8 cellular contexts compared by ENCODE assay signal in the genomic region with DNA sequence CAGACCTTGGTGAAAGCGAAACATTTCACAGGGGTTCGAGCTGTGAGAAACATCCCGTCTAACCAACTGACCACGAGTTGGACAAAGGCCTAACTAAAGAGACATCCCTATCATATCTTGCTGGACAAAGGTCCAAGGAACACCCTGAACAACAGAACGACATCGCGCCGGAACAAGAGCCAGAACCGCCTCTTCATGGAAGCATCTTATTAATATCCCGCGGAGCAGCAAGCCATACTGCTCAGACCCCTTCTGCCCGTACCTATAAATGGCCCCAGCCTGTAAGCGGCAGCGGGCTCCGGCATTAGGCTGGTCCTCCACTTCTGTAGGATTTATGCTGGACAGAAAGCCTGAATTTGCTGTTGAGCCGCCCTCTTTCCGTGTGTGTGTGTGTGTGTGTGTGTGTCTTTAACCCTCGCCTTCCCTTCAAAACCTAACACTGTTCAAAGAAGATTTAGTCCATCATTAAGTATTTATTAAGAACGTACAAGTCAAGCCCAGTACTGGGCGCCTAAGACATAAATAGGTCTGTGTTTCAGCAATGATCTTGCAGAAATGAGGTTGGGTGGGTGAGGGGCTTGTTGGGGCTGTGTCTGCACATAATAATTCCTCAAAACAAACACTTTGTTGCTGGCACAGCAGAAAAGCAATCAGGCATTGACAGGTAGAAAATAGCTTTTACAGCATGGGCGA. TPM values are rescaled to one million over a fixed set of nuclear protein-coding genes. Genes with fewer than 3 reads are reported as not detected.
A peak's percentile ranks its signal among the peaks of the same experiment; 100 is the strongest.
DNase-seq lines count a peak whose midpoint lies in the region; ATAC-seq lines count a peak whose summit lies in the region.

No MANE protein-coding gene starts in this region.

- peak; percentile 20 for ATAC-seq in activated CD8-positive, alpha-beta memory T cell treated with anti-CD3 and anti-CD28 coated beads, Interleukin-2, amount 10 ng/mL, durations not matched to agents 7 days and 5 days
- ATAC-seq in right cardiac atrium (no peak), GM21619 (IDR thresholded peaks at IDR 0.05; ENCODE audit: unreplicated experiment) (no peak), GM21825 (IDR thresholded peaks at IDR 0.05; ENCODE audit: unreplicated experiment) (no peak), HG03196 (IDR thresholded peaks at IDR 0.05; ENCODE audit: unreplicated experiment) (no peak)

- no peak for DNase-seq in activated CD8-positive, alpha-beta memory T cell treated with anti-CD3 and anti-CD28 coated beads, Interleukin-2, amount 10 ng/mL, durations not matched to agents 7 days and 5 days
- DNase-seq in activated CD8-positive, alpha-beta memory T cell treated with anti-CD3 and anti-CD28 coated beads, Interleukin-2, amount 50 U/mL, for 48 hours: no peak
- DNase-seq in activated CD4-positive, alpha-beta memory T cell treated with anti-CD3 and anti-CD28 coated beads for 36 hours: no peak
- DNase-seq in right cardiac atrium (peak in 1 of 3 donors; percentile 32), superior temporal gyrus (ENCODE audit: extremely low spot score) (peak; percentile 54)

- H3K27me3 ChIP-seq in right cardiac atrium (ENCODE audit: control insufficient read depth, insufficient read depth): no peaks in the 10 kb centered on the region

- no peak overlapping the region for H3K27ac Mint-ChIP-seq in activated CD8-positive, alpha-beta memory T cell treated with anti-CD3 and anti-CD28 coated beads, Interleukin-2, amount 10 ng/mL, durations not matched to agents 7 days and 5 days
- H3K27ac Mint-ChIP-seq in activated CD4-positive, alpha-beta memory T cell treated with anti-CD3 and anti-CD28 coated beads for 36 hours: no peak overlapping the region

- H3K4me1 ChIP-seq in right cardiac atrium (ENCODE audit: control insufficient read depth, insufficient read depth, low read length): no peaks in the 10 kb centered on the region

- intact Hi-C loops in activated CD4-positive, alpha-beta memory T cell treated with anti-CD3 and anti-CD28 coated beads for 36 hours (cut with micrococcal nuclease): loop anchor here (10.0 kb wide), 1 partner anchor 364 kb away; no protein-coding TSS in a partner anchor
- intact Hi-C loops in right cardiac atrium (cut with DNase I): no loop called here

- no peaks in the 10 kb centered on the region for H3K9me3 ChIP-seq in right cardiac atrium (ENCODE audit: control insufficient read depth, low read length)

- H3K4me3 ChIP-seq in right cardiac atrium (ENCODE audit: low read length): peak overlapping the region; percentile 41

- peak overlapping the region; percentile 61 for H3K4me3 Mint-ChIP-seq in activated CD8-positive, alpha-beta memory T cell treated with anti-CD3 and anti-CD28 coated beads, Interleukin-2, amount 10 ng/mL, durations not matched to agents 7 days and 5 days
- H3K4me3 Mint-ChIP-seq in activated CD4-positive, alpha-beta memory T cell treated with anti-CD3 and anti-CD28 coated beads for 36 hours: peak overlapping the region; percentile 67

- H3K27ac ChIP-seq in right cardiac atrium (ENCODE audit: low read length): no peak overlapping the region

- H3K36me3 Mint-ChIP-seq in activated CD8-positive, alpha-beta memory T cell treated with anti-CD3 and anti-CD28 coated beads, Interleukin-2, amount 10 ng/mL, durations not matched to agents 7 days and 5 days: no peaks in the 10 kb centered on the region
- no peaks in the 10 kb centered on the region for H3K36me3 Mint-ChIP-seq in activated CD4-positive, alpha-beta memory T cell treated with anti-CD3 and anti-CD28 coated beads for 36 hours

- CTCF ChIA-PET in activated CD8-positive, alpha-beta memory T cell treated with anti-CD3 and anti-CD28 coated beads, Interleukin-2, amount 10 ng/mL, durations not matched to agents 7 days and 5 days (lab: Charles Lee): no interaction called here
- CTCF ChIA-PET in activated CD4-positive, alpha-beta memory T cell treated with anti-CD3 and anti-CD28 coated beads for 36 hours (lab: Charles Lee): interaction anchor here (0.6 kb wide), 1 partner anchor 119 kb away, joined by 3 read pairs; no protein-coding TSS in a partner anchor

- H3K9me3 Mint-ChIP-seq in activated CD8-positive, alpha-beta memory T cell treated with anti-CD3 and anti-CD28 coated beads, Interleukin-2, amount 10 ng/mL, durations not matched to agents 7 days and 5 days (ENCODE audit: low read depth): no peaks in the 10 kb centered on the region
- no peaks in the 10 kb centered on the region for H3K9me3 Mint-ChIP-seq in activated CD4-positive, alpha-beta memory T cell treated with anti-CD3 and anti-CD28 coated beads for 36 hours

- 8% methylated on average over 21 of the region's 21 CpGs for WGBS in right cardiac atrium

- POLR2A ChIA-PET in activated CD4-positive, alpha-beta memory T cell treated with anti-CD3 and anti-CD28 coated beads for 36 hours (lab: Charles Lee): no interaction called here

- H3K4me1 Mint-ChIP-seq in activated CD8-positive, alpha-beta memory T cell treated with anti-CD3 and anti-CD28 coated beads, Interleukin-2, amount 10 ng/mL, durations not matched to agents 7 days and 5 days: peaks cover 8% of the 10 kb centered on the region
- H3K4me1 Mint-ChIP-seq in activated CD4-positive, alpha-beta memory T cell treated with anti-CD3 and anti-CD28 coated beads for 36 hours (ENCODE audit: low read depth): peaks cover 13% of the 10 kb centered on the region

- H3K27me3 Mint-ChIP-seq in activated CD8-positive, alpha-beta memory T cell treated with anti-CD3 and anti-CD28 coated beads, Interleukin-2, amount 10 ng/mL, durations not matched to agents 7 days and 5 days: peaks cover 40% of the 10 kb centered on the region
- peaks cover 35% of the 10 kb centered on the region for H3K27me3 Mint-ChIP-seq in activated CD4-positive, alpha-beta memory T cell treated with anti-CD3 and anti-CD28 coated beads for 36 hours

RNA-seq across cellular contexts. Expression of a gene that starts 1.9 kb away (rescaled TPM):
- not detected for total RNA-seq in activated CD8-positive, alpha-beta memory T cell treated with anti-CD3 and anti-CD28 coated beads, Interleukin-2, amount 10 ng/mL, durations not matched to agents 7 days and 5 days
- total RNA-seq in activated CD4-positive, alpha-beta memory T cell treated with anti-CD3 and anti-CD28 coated beads for 36 hours: under 1 TPM; 0.12 to 0.17 TPM
- total RNA-seq in right cardiac atrium: not detected
- 0.02 TPM for polyA plus RNA-seq in right cardiac atrium
